8 cellular contexts compared by ENCODE assay signal in genomic region chr10:101042118-101042517, GRCh38. TPM values are rescaled to one million over a fixed set of nuclear protein-coding genes. Genes with fewer than 3 reads are reported as not detected.
A peak's percentile ranks its signal among the peaks of the same experiment; 100 is the strongest.
DNase-seq lines count a peak whose midpoint lies in the region; ATAC-seq and TF ChIP-seq lines count a peak whose summit lies in the region.

No MANE protein-coding gene starts in this region.

- ATAC-seq in heart right ventricle (no peak), left ventricle myocardium superior (no peak)

- no peak for TF ChIP-seq POLR2A in uterus (IDR thresholded peaks at IDR 0.05)

- WGBS in heart right ventricle, 2 donors = 68% methylated on average over 4 of the region's 4 CpGs

- H3K4me3 ChIP-seq in heart right ventricle = peak overlapping the region in 9 of 10 donors; percentile 21 to 59 (median 54)
- H3K4me3 ChIP-seq in cardiac fibroblast (replicated peaks in 1 of 2; ENCODE audit: low read depth in 2 of 2, low read length in 2 of 2) = peak overlapping the region; percentile 45 to 61
- peak overlapping the region; percentile 84 to 88 for H3K4me3 ChIP-seq in mucosa of rectum (ENCODE audit: low read length in 2 of 2)
- peak overlapping the region; percentile 38 to 50 for H3K4me3 ChIP-seq in uterus

- intact Hi-C loops in heart right ventricle (cut with DNase I) = loop anchor here in 5 of 10 donors (1.0 to 10.0 kb wide), 5 partner anchors 19 to 103 kb away; partner anchors contain the start of genes KAZALD1 (in 2 of the 5) and TLX1 (in 1 of the 5)
- intact Hi-C loops in left ventricle myocardium superior (cut with micrococcal nuclease) = no loop called here
- intact Hi-C loops in uterus (cut with DNase I; ENCODE audit: low total_unique reads) = no loop called here

- DNase-seq in heart right ventricle = no peak
- DNase-seq in left ventricle myocardium superior = no peak
- no peak for DNase-seq in cardiac fibroblast (ENCODE audit: low read depth in 2 of 2)
- no peak for DNase-seq in uterus
- DNase-seq in activated effector memory CD4-positive, alpha-beta T cell treated with anti-CD3 and anti-CD28 coated beads, Interleukin-2, amount 50 U/mL, for 16 hours = no peak
- DNase-seq in NCI-H1930 (lab: John Stamatoyannopoulos, UW) = no peak
- no peak for DNase-seq in KBM-7

- H3K36me3 ChIP-seq in heart right ventricle (peaks cover 0 to 32% (median 8%) of the 10 kb centered on the region in 9 donors), mucosa of rectum (ENCODE audit: control insufficient read depth in 2 of 2, insufficient read depth in 2 of 2, low read length in 2 of 2) (peaks cover 10 to 21% of the 10 kb centered on the region in 2 donors), uterus (no peaks in the 10 kb centered on the region)

- H3K27me3 ChIP-seq in heart right ventricle (peaks cover 0 to 21% (median 9%) of the 10 kb centered on the region in 7 donors), mucosa of rectum (ENCODE audit: control insufficient read depth in 2 of 2, insufficient read depth in 2 of 2, low read length in 2 of 2) (no peaks in the 10 kb centered on the region), uterus (peaks cover 0 to 2% of the 10 kb centered on the region in 2 donors)

- H3K27ac ChIP-seq in heart right ventricle (peak overlapping the region; percentile 47 to 91 (median 84)), mucosa of rectum (ENCODE audit: low read depth in 2 of 2, low read length in 2 of 2) (peak overlapping the region; percentile 96), uterus (peak overlapping the region; percentile 86 to 95)

- TF ChIP-seq CTCF in heart right ventricle (IDR thresholded peaks at IDR 0.05) (no peak), cardiac fibroblast (IDR thresholded peaks at IDR 0.05; ENCODE audit: low read depth, low read length) (no peak), uterus (IDR thresholded peaks at IDR 0.05) (no peak)

- H3K9me3 ChIP-seq in heart right ventricle (no peaks in the 10 kb centered on the region), mucosa of rectum (ENCODE audit: control insufficient read depth in 2 of 2, low read length in 2 of 2) (no peaks in the 10 kb centered on the region), uterus (no peaks in the 10 kb centered on the region)

- in situ Hi-C loops in KBM-7 (cut with MboI; ENCODE audit: low pct_unique_long_range_greater_than_20kb, low sequenced_read_pairs) = no loop called here

- peak overlapping the region; percentile 84 to 85 for H3K9ac ChIP-seq in mucosa of rectum (ENCODE audit: low read depth in 1 of 2, low read length in 2 of 2)

- H3K4me1 ChIP-seq in heart right ventricle (peaks cover 3 to 28% (median 16%) of the 10 kb centered on the region in 9 donors), mucosa of rectum (ENCODE audit: control insufficient read depth in 2 of 2, insufficient read depth in 2 of 2, low read length in 2 of 2) (peaks cover 20 to 23% of the 10 kb centered on the region in 2 donors), uterus (peaks cover 0 to 5% of the 10 kb centered on the region in 2 donors)

RNA-seq across cellular contexts. Expression of gene SFXN3, which starts 11.1 kb away (rescaled TPM):
- total RNA-seq in heart right ventricle = 10 to 100 TPM in 9 of 10 donors, 1 to 10 TPM in 1; 8.4 to 25.7 (median 14.2) TPM
- polyA plus RNA-seq in heart right ventricle = 10 to 100 TPM; 16.6 to 23.6 TPM
- 11.0 TPM for total RNA-seq in left ventricle myocardium superior
- 100 to 1,000 TPM in 1 of 4 donors, 10 to 100 TPM in 3; 34.6 to 161 (median 58.1) TPM for total RNA-seq in uterus

RNA-seq across cellular contexts. Expression of gene PDZD7, which starts 11.2 kb away (rescaled TPM):
- total RNA-seq in heart right ventricle (under 1 TPM in 9 of 10 donors, not detected in 1; 0.17 to 0.60 (median 0.22) TPM), left ventricle myocardium superior (0.17 TPM), uterus (1 to 10 TPM in 1 of 4 donors, under 1 TPM in 2, not detected in 1; under 0.01 to 1.3 (median 0.61) TPM)
- under 1 TPM; 0.13 to 0.66 TPM for polyA plus RNA-seq in heart right ventricle

RNA-seq across cellular contexts. Expression of gene KAZALD1, which starts 19.7 kb away (rescaled TPM):
- total RNA-seq in heart right ventricle (10 to 100 TPM in 4 of 10 donors, 1 to 10 TPM in 6; 3.3 to 13.1 (median 8.5) TPM), left ventricle myocardium superior (7.8 TPM), uterus (10 to 100 TPM in 1 of 4 donors, 1 to 10 TPM in 1, under 1 TPM in 1, not detected in 1; 0.26 to 34.6 (median 6.3) TPM)
- polyA plus RNA-seq in heart right ventricle = 10 to 100 TPM; 12.2 to 16.5 TPM

RNA-seq across cellular contexts. Expression of gene LZTS2, which starts 42.5 kb away (rescaled TPM):
- total RNA-seq in heart right ventricle = 10 to 100 TPM; 28.6 to 48.3 (median 38.9) TPM
- polyA plus RNA-seq in heart right ventricle = 10 to 100 TPM; 43.8 to 73.7 TPM
- 44.9 TPM for total RNA-seq in left ventricle myocardium superior
- 100 to 1,000 TPM in 2 of 4 donors, 10 to 100 TPM in 2; 51.5 to 123 (median 85.2) TPM for total RNA-seq in uterus

RNA-seq across cellular contexts. Expression of gene TWNK, which starts 54.8 kb away (rescaled TPM):
- total RNA-seq in heart right ventricle = 1 to 10 TPM; 4.7 to 7.7 (median 5.4) TPM
- 1 to 10 TPM; 4.2 to 6.1 TPM for polyA plus RNA-seq in heart right ventricle
- 8.0 TPM for total RNA-seq in left ventricle myocardium superior
- total RNA-seq in uterus = 10 to 100 TPM in 1 of 4 donors, 1 to 10 TPM in 2, under 1 TPM in 1; 0.51 to 11.8 (median 6.2) TPM
